Comparison of ENCODE assay signal across 16 cellular contexts in genomic region chr4:170004656-170005250, GRCh38. TPM values are rescaled to one million over a fixed set of nuclear protein-coding genes. Genes with fewer than 3 reads are reported as not detected.
DNase-seq lines count a peak whose midpoint lies in the region; ATAC-seq and TF ChIP-seq lines count a peak whose summit lies in the region.
"Had no signal": no experiment of that assay in that cellular context is flagged by ENCODE, and none has a peak within 500 bp of the region (broad histone marks: within the 10 kb centered on the region; RNA-seq: fewer than 3 reads in every experiment).

No MANE protein-coding gene starts in this region.

- H3K27ac Mint-ChIP-seq in WTC11 = peak overlapping the region; percentile 41; the same call in 1 of the 2 replicates
- H3K27ac Mint-ChIP-seq in activated T-helper 2 cell treated with anti-CD3 and anti-CD28 coated beads, Interferon-gamma antibody, Interleukin-2, Interleukin-4, amounts not matched to agents 10 μg/mL and 5 μg/mL and 100 μg/mL, durations not matched to agents 14 hours and 24 hours and 36 hours = no peak overlapping the region
- H3K27ac Mint-ChIP-seq: activated naive CD4-positive, alpha-beta T cell treated with anti-CD3 and anti-CD28 coated beads, Interleukin-2, amount 50 U/mL, for 72 hours; IgD-negative memory B cell; mesothelial cell of epicardium had no signal

- no peaks in the 10 kb centered on the region for H3K36me3 Mint-ChIP-seq in WTC11
- no peaks in the 10 kb centered on the region for H3K36me3 Mint-ChIP-seq in activated T-helper 2 cell treated with anti-CD3 and anti-CD28 coated beads, Interferon-gamma antibody, Interleukin-2, Interleukin-4, amounts not matched to agents 10 μg/mL and 5 μg/mL and 100 μg/mL, durations not matched to agents 14 hours and 24 hours and 36 hours (ENCODE audit: low read depth)
- H3K36me3 Mint-ChIP-seq: activated naive CD4-positive, alpha-beta T cell treated with anti-CD3 and anti-CD28 coated beads, Interleukin-2, amount 50 U/mL, for 72 hours; IgD-negative memory B cell; mesothelial cell of epicardium had no signal

- CTCF ChIA-PET in WTC11 (lab: Charles Lee) = no interaction called here

- ATAC-seq in WTC11 = no peak; the same call in 1 of the 2 replicates
- no peak for ATAC-seq in GM19467 (IDR thresholded peaks at IDR 0.05; ENCODE audit: unreplicated experiment)
- ATAC-seq: activated naive CD4-positive, alpha-beta T cell treated with anti-CD3 and anti-CD28 coated beads, Interleukin-2, amount 50 U/mL, for 72 hours had no signal

- intact Hi-C loops in activated T-helper 2 cell treated with anti-CD3 and anti-CD28 coated beads, Interferon-gamma antibody, Interleukin-2, Interleukin-4, amounts not matched to agents 10 μg/mL and 5 μg/mL and 100 μg/mL, durations not matched to agents 14 hours and 24 hours and 36 hours (cut with micrococcal nuclease) = no loop called here

- H3K4me3 Mint-ChIP-seq in WTC11 = no peak overlapping the region
- H3K4me3 Mint-ChIP-seq in activated T-helper 2 cell treated with anti-CD3 and anti-CD28 coated beads, Interferon-gamma antibody, Interleukin-2, Interleukin-4, amounts not matched to agents 10 μg/mL and 5 μg/mL and 100 μg/mL, durations not matched to agents 14 hours and 24 hours and 36 hours (ENCODE audit: low read depth) = no peak overlapping the region
- H3K4me3 Mint-ChIP-seq: IgD-negative memory B cell, mesothelial cell of epicardium had no signal

- peaks cover 36% of the 10 kb centered on the region for H3K4me1 Mint-ChIP-seq in WTC11
- H3K4me1 Mint-ChIP-seq in activated T-helper 2 cell treated with anti-CD3 and anti-CD28 coated beads, Interferon-gamma antibody, Interleukin-2, Interleukin-4, amounts not matched to agents 10 μg/mL and 5 μg/mL and 100 μg/mL, durations not matched to agents 14 hours and 24 hours and 36 hours (ENCODE audit: low read depth) = peaks cover 4% of the 10 kb centered on the region
- H3K4me1 Mint-ChIP-seq: mesothelial cell of epicardium had no signal

- H3K4me3 ChIP-seq in fibroblast of mammary gland (ENCODE audit: control insufficient read depth, low read depth, low read length) = no peak overlapping the region
- H3K4me3 ChIP-seq: transverse colon had no signal

- no peaks in the 10 kb centered on the region for H3K27me3 Mint-ChIP-seq in WTC11 (ENCODE audit: low read depth)
- peaks cover 4% of the 10 kb centered on the region for H3K27me3 Mint-ChIP-seq in activated T-helper 2 cell treated with anti-CD3 and anti-CD28 coated beads, Interferon-gamma antibody, Interleukin-2, Interleukin-4, amounts not matched to agents 10 μg/mL and 5 μg/mL and 100 μg/mL, durations not matched to agents 14 hours and 24 hours and 36 hours (ENCODE audit: low read depth)

- TF ChIP-seq CTCF in WTC11 (IDR thresholded peaks at IDR 0.05) = no peak
- no peak for TF ChIP-seq CTCF in fibroblast of mammary gland (conservative IDR thresholded peaks at IDR 0.05; ENCODE audit: control insufficient read depth, insufficient read depth, low read depth, low read length)

- H3K9me3 Mint-ChIP-seq in WTC11 = no peaks in the 10 kb centered on the region
- no peaks in the 10 kb centered on the region for H3K9me3 Mint-ChIP-seq in activated T-helper 2 cell treated with anti-CD3 and anti-CD28 coated beads, Interferon-gamma antibody, Interleukin-2, Interleukin-4, amounts not matched to agents 10 μg/mL and 5 μg/mL and 100 μg/mL, durations not matched to agents 14 hours and 24 hours and 36 hours
- H3K9me3 Mint-ChIP-seq: activated naive CD4-positive, alpha-beta T cell treated with anti-CD3 and anti-CD28 coated beads, Interleukin-2, amount 50 U/mL, for 72 hours; IgD-negative memory B cell; mesothelial cell of epicardium had no signal

- peak; percentile 78 for DNase-seq in H4 (ENCODE audit: low spot score)
- no peak for DNase-seq in WTC11 (ENCODE audit: low spot score)
- DNase-seq in fibroblast of mammary gland (ENCODE audit: low read depth) = peak; percentile 31
- DNase-seq in stromal cell of bone marrow (ENCODE audit: low read depth) = peak; percentile 33
- no peak for DNase-seq in activated gamma-delta T cell treated with Interleukin-2 at 50 U/mL for 16 hours
- no peak for DNase-seq in cerebellum (ENCODE audit: low spot score)
- DNase-seq in activated T-helper 2 cell treated with anti-CD3 and anti-CD28 coated beads, Interferon-gamma antibody, Interleukin-2, Interleukin-4, amounts not matched to agents 10 μg/mL and 5 μg/mL and 100 μg/mL, durations not matched to agents 14 hours and 24 hours and 36 hours (ENCODE audit: low spot score) = no peak
- DNase-seq: activated CD4-positive, alpha-beta T cell treated with anti-CD3 and anti-CD28 coated beads, Interleukin-2, amount 50 U/mL, for 4 hours; activated T-cell treated with anti-CD3 and anti-CD28 coated beads for 4 hours; HCEC 1CT; MV-4-11; transverse colon had no signal

- POLR2A ChIA-PET in WTC11 (lab: Charles Lee) = no interaction called here

TF ChIP-seq in WTC11, 78 proteins besides CTCF, POLR2A, EP300 and RAD21:
- TF ChIP-seq ELF4 (CRISPR knock-in tag; IDR thresholded peaks at IDR 0.05; ENCODE audit: low read depth) = no peak
- no peak for TF ChIP-seq TEAD1 (CRISPR knock-in tag; IDR thresholded peaks at IDR 0.05)
- no peak for TF ChIP-seq FOXP1 (CRISPR knock-in tag; IDR thresholded peaks at IDR 0.05; ENCODE audit: borderline replicate concordance)
- TF ChIP-seq FOXK1 (CRISPR knock-in tag; IDR thresholded peaks at IDR 0.05) = no peak
- no peak for TF ChIP-seq FOXJ3 (CRISPR knock-in tag; IDR thresholded peaks at IDR 0.05; ENCODE audit: borderline replicate concordance)
- no peak for TF ChIP-seq ZNF317 (CRISPR knock-in tag; IDR thresholded peaks at IDR 0.05; ENCODE audit: borderline replicate concordance, low read depth)
- TF ChIP-seq ZNF396 (CRISPR knock-in tag; IDR thresholded peaks at IDR 0.05; ENCODE audit: borderline replicate concordance) = no peak
- no peak for TF ChIP-seq ZBTB21 (CRISPR knock-in tag; IDR thresholded peaks at IDR 0.05; ENCODE audit: borderline replicate concordance)
- TF ChIP-seq ETV6 (CRISPR knock-in tag; IDR thresholded peaks at IDR 0.05) = no peak
- TF ChIP-seq IRF1 (CRISPR knock-in tag; IDR thresholded peaks at IDR 0.05) = no peak
- no peak for TF ChIP-seq ZNF512 (CRISPR knock-in tag; IDR thresholded peaks at IDR 0.05; ENCODE audit: borderline replicate concordance)
- no peak for TF ChIP-seq ZNF121 (CRISPR knock-in tag; IDR thresholded peaks at IDR 0.05)
- no peak for TF ChIP-seq ZNF671 (CRISPR knock-in tag; IDR thresholded peaks at IDR 0.05)
- no peak for TF ChIP-seq TP53 (CRISPR knock-in tag; IDR thresholded peaks at IDR 0.05)
- no peak for TF ChIP-seq CBFB (CRISPR knock-in tag; IDR thresholded peaks at IDR 0.05; ENCODE audit: low read depth)
- no peak for TF ChIP-seq ZNF232 (CRISPR knock-in tag; IDR thresholded peaks at IDR 0.05)
- no peak for TF ChIP-seq NFATC4 (CRISPR knock-in tag; IDR thresholded peaks at IDR 0.05)
- no peak for TF ChIP-seq GTF2I (CRISPR knock-in tag; conservative IDR thresholded peaks at IDR 0.05)
- TF ChIP-seq NR3C1 (CRISPR knock-in tag; conservative IDR thresholded peaks at IDR 0.05; ENCODE audit: low read depth) = no peak
- no peak for TF ChIP-seq SP1 (CRISPR knock-in tag; conservative IDR thresholded peaks at IDR 0.05)

RNA-seq across cellular contexts. Expression of gene MFAP3L, which starts 21.4 kb away (rescaled TPM):
- total RNA-seq in H4 (2014; rRNA removed; shearing (Covaris generic)) = 3.6 and 4.3 TPM in 2 replicates
- 12.1 to 31.3 TPM (median 16.4 TPM) in 3 replicates for total RNA-seq in WTC11 (2021)
- 12.6 TPM for total RNA-seq in cerebellum
- total RNA-seq in activated T-helper 2 cell treated with anti-CD3 and anti-CD28 coated beads, Interferon-gamma antibody, Interleukin-2, Interleukin-4, amounts not matched to agents 10 μg/mL and 5 μg/mL and 100 μg/mL, durations not matched to agents 14 hours and 24 hours and 36 hours = 0.14 and 0.16 TPM in 2 replicates

Comparison
In these comparisons a context has a peak if more than half of its experiments do, and no peak if none do; other contexts are left out.
1. DNase-seq: peak in H4 (single experiment), fibroblast of mammary gland (single experiment) and stromal cell of bone marrow (single experiment); none in WTC11 (single experiment), activated gamma-delta T cell treated with Interleukin-2 at 50 U/mL for 16 hours (single experiment), cerebellum (single experiment) and activated T-helper 2 cell treated with anti-CD3 and anti-CD28 coated beads, Interferon-gamma antibody, Interleukin-2, Interleukin-4, amounts not matched to agents 10 μg/mL and 5 μg/mL and 100 μg/mL, durations not matched to agents 14 hours and 24 hours and 36 hours (single experiment).